In the genomic region with DNA sequence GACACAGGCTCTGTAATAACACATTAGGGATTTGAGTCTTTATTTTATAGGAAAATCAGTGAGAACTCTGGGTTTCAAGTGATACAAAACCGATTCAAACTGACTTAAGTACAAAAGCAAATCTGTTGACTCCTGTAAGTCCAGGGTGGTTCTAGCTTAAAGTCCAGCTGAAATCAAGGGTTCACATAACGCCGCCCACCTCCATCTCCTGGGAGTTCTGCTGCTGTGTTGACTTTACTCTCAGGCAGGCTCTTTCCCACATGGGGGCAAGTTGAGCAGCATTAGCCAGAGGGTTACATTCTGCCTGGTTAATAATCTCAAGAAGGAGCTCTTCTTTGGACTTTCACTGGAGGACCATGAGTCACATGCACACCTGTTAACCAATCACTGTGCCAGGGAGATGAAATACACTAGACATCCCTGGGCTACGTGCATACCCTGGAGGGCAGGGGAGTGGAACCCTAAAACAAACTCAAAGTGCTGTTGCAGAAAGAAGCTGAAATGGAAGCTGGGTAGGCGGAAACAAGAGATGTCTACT, we compare ENCODE assay signal across 1 cellular context.
TF ChIP-seq lines count a peak whose summit lies in the region.

No MANE protein-coding gene starts in this region.

TF ChIP-seq in HepG2, 621 proteins besides CTCF, POLR2A, EP300 and RAD21 (continued from another document and continues in another):
- TF ChIP-seq, protein P1, sequence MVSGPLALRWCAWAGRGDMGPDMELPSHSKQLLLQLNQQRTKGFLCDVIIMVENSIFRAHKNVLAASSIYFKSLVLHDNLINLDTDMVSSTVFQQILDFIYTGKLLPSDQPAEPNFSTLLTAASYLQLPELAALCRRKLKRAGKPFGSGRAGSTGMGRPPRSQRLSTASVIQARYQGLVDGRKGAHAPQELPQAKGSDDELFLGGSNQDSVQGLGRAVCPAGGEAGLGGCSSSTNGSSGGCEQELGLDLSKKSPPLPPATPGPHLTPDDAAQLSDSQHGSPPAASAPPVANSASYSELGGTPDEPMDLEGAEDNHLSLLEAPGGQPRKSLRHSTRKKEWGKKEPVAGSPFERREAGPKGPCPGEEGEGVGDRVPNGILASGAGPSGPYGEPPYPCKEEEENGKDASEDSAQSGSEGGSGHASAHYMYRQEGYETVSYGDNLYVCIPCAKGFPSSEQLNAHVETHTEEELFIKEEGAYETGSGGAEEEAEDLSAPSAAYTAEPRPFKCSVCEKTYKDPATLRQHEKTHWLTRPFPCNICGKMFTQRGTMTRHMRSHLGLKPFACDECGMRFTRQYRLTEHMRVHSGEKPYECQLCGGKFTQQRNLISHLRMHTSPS (CRISPR knock-in tag; IDR thresholded peaks at IDR 0.05; ENCODE audit: low read depth), result no peak
- TF ChIP-seq NFE2L2 (IDR thresholded peaks at IDR 0.05; ENCODE audit: low read length), result no peak
- no peak for TF ChIP-seq CREB1 (IDR thresholded peaks at IDR 0.05)
- peak; percentile 49; the same call in 1 of the 2 replicates for TF ChIP-seq CREB1 (CRISPR knock-in tag; IDR thresholded peaks at IDR 0.05)
- TF ChIP-seq ZSCAN12 (CRISPR knock-in tag; IDR thresholded peaks at IDR 0.05), result no peak
- TF ChIP-seq, protein P2, sequence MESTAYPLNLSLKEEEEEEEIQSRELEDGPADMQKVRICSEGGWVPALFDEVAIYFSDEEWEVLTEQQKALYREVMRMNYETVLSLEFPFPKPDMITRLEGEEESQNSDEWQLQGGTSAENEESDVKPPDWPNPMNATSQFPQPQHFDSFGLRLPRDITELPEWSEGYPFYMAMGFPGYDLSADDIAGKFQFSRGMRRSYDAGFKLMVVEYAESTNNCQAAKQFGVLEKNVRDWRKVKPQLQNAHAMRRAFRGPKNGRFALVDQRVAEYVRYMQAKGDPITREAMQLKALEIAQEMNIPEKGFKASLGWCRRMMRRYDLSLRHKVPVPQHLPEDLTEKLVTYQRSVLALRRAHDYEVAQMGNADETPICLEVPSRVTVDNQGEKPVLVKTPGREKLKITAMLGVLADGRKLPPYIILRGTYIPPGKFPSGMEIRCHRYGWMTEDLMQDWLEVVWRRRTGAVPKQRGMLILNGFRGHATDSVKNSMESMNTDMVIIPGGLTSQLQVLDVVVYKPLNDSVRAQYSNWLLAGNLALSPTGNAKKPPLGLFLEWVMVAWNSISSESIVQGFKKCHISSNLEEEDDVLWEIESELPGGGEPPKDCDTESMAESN (CRISPR knock-in tag; conservative IDR thresholded peaks at IDR 0.05), result no peak
- TF ChIP-seq, protein P3, sequence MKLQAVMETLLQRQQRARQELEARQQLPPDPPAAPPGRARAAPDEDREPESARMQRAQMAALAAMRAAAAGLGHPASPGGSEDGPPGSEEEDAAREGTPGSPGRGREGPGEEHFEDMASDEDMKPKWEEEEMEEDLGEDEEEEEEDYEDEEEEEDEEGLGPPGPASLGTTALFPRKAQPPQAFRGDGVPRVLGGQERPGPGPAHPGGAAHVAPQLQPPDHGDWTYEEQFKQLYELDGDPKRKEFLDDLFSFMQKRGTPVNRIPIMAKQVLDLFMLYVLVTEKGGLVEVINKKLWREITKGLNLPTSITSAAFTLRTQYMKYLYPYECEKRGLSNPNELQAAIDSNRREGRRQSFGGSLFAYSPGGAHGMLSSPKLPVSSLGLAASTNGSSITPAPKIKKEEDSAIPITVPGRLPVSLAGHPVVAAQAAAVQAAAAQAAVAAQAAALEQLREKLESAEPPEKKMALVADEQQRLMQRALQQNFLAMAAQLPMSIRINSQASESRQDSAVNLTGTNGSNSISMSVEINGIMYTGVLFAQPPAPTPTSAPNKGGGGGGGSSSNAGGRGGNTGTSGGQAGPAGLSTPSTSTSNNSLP (IDR thresholded peaks at IDR 0.05; ENCODE audit: low read depth, low read length), result no peak
- TF ChIP-seq ZNF282 (IDR thresholded peaks at IDR 0.05; ENCODE audit: partially characterized antibody), result no peak
- TF ChIP-seq KDM2A (CRISPR knock-in tag; IDR thresholded peaks at IDR 0.05; ENCODE audit: borderline replicate concordance, low read depth), result no peak
- TF ChIP-seq ZNF792 (CRISPR knock-in tag; IDR thresholded peaks at IDR 0.05), result peak; percentile 61; the same call in 1 of the 2 replicates
- TF ChIP-seq ZNF619 (CRISPR knock-in tag; IDR thresholded peaks at IDR 0.05), result no peak
- TF ChIP-seq ZNF850 (CRISPR knock-in tag; conservative IDR thresholded peaks at IDR 0.05), result no peak
- peak; percentile 66; the same call in 1 of the 2 replicates for TF ChIP-seq RCOR2 (CRISPR knock-in tag; IDR thresholded peaks at IDR 0.05)
- TF ChIP-seq, protein P4, sequence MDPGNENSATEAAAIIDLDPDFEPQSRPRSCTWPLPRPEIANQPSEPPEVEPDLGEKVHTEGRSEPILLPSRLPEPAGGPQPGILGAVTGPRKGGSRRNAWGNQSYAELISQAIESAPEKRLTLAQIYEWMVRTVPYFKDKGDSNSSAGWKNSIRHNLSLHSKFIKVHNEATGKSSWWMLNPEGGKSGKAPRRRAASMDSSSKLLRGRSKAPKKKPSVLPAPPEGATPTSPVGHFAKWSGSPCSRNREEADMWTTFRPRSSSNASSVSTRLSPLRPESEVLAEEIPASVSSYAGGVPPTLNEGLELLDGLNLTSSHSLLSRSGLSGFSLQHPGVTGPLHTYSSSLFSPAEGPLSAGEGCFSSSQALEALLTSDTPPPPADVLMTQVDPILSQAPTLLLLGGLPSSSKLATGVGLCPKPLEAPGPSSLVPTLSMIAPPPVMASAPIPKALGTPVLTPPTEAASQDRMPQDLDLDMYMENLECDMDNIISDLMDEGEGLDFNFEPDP (CRISPR knock-in tag; conservative IDR thresholded peaks at IDR 0.05), result no peak
- TF ChIP-seq, protein P5, sequence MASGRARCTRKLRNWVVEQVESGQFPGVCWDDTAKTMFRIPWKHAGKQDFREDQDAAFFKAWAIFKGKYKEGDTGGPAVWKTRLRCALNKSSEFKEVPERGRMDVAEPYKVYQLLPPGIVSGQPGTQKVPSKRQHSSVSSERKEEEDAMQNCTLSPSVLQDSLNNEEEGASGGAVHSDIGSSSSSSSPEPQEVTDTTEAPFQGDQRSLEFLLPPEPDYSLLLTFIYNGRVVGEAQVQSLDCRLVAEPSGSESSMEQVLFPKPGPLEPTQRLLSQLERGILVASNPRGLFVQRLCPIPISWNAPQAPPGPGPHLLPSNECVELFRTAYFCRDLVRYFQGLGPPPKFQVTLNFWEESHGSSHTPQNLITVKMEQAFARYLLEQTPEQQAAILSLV (CRISPR knock-in tag; IDR thresholded peaks at IDR 0.05; ENCODE audit: borderline replicate concordance), result no peak
- no peak for TF ChIP-seq ADNP (CRISPR knock-in tag; IDR thresholded peaks at IDR 0.05)
- TF ChIP-seq ZNF652 (CRISPR knock-in tag; IDR thresholded peaks at IDR 0.05; ENCODE audit: borderline replicate concordance, low read depth), result no peak; the same call in 1 of the 2 replicates
- TF ChIP-seq ZNF263 (CRISPR knock-in tag; IDR thresholded peaks at IDR 0.05), result no peak
- TF ChIP-seq KDM1A (CRISPR knock-in tag; IDR thresholded peaks at IDR 0.05), result no peak
- no peak for TF ChIP-seq HMG20B (CRISPR knock-in tag; conservative IDR thresholded peaks at IDR 0.05)
- TF ChIP-seq RFXAP (CRISPR knock-in tag; IDR thresholded peaks at IDR 0.05; ENCODE audit: borderline replicate concordance), result peak; percentile 76; the same call in 1 of the 2 replicates
- TF ChIP-seq ZNF343 (CRISPR knock-in tag; IDR thresholded peaks at IDR 0.05), result no peak
- TF ChIP-seq ZNF605 (CRISPR knock-in tag; IDR thresholded peaks at IDR 0.05), result peak; percentile 69
- peak; percentile 34; the same call in 1 of the 2 replicates for TF ChIP-seq ATF1 (CRISPR knock-in tag; IDR thresholded peaks at IDR 0.05)
- TF ChIP-seq GTF2F1 (IDR thresholded peaks at IDR 0.05; ENCODE audit: low read length), result no peak
- no peak for TF ChIP-seq KLF12 (CRISPR knock-in tag; IDR thresholded peaks at IDR 0.05; ENCODE audit: borderline replicate concordance)
- TF ChIP-seq CAMTA2 (CRISPR knock-in tag; IDR thresholded peaks at IDR 0.05; ENCODE audit: borderline replicate concordance), result no peak
- no peak; the same call in 1 of the 2 replicates for TF ChIP-seq CBX5 (CRISPR knock-in tag; IDR thresholded peaks at IDR 0.05; ENCODE audit: borderline replicate concordance)
- TF ChIP-seq TCF7L2 (IDR thresholded peaks at IDR 0.05; ENCODE audit: low read depth, low read length), result no peak
- TF ChIP-seq ZNF891 (CRISPR knock-in tag; IDR thresholded peaks at IDR 0.05), result no peak
- no peak for TF ChIP-seq KLF15 (CRISPR knock-in tag; IDR thresholded peaks at IDR 0.05; ENCODE audit: borderline replicate concordance)
- no peak for TF ChIP-seq JDP2 (CRISPR knock-in tag; IDR thresholded peaks at IDR 0.05; ENCODE audit: borderline replicate concordance)
- TF ChIP-seq SNAI1 (CRISPR knock-in tag; IDR thresholded peaks at IDR 0.05; ENCODE audit: borderline replicate concordance), result no peak
- 0 out of 2 replicates have a peak, but pooled peaks have one; percentile 35 for TF ChIP-seq ISL2 (CRISPR knock-in tag; IDR thresholded peaks at IDR 0.05)
- no peak for TF ChIP-seq NFIC (IDR thresholded peaks at IDR 0.05; ENCODE audit: low read length)
- TF ChIP-seq SYNCRIP (IDR thresholded peaks at IDR 0.05; ENCODE audit: insufficient read depth, low read depth, low read length), result no peak
- TF ChIP-seq, protein P6, sequence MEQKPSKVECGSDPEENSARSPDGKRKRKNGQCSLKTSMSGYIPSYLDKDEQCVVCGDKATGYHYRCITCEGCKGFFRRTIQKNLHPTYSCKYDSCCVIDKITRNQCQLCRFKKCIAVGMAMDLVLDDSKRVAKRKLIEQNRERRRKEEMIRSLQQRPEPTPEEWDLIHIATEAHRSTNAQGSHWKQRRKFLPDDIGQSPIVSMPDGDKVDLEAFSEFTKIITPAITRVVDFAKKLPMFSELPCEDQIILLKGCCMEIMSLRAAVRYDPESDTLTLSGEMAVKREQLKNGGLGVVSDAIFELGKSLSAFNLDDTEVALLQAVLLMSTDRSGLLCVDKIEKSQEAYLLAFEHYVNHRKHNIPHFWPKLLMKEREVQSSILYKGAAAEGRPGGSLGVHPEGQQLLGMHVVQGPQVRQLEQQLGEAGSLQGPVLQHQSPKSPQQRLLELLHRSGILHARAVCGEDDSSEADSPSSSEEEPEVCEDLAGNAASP (CRISPR knock-in tag; IDR thresholded peaks at IDR 0.05; ENCODE audit: borderline replicate concordance), result no peak; the same call in 1 of the 2 replicates
- TF ChIP-seq ELF1 (CRISPR knock-in tag; IDR thresholded peaks at IDR 0.05), result peak; percentile 34; the same call in 1 of the 2 replicates
- no peak for TF ChIP-seq ZNF720 (CRISPR knock-in tag; IDR thresholded peaks at IDR 0.05)
- no peak; the same call in 1 of the 2 replicates for TF ChIP-seq PPARG (CRISPR knock-in tag; conservative IDR thresholded peaks at IDR 0.05)
- TF ChIP-seq HDAC6 (IDR thresholded peaks at IDR 0.05; ENCODE audit: low read depth, low read length), result no peak
- TF ChIP-seq, protein P7, sequence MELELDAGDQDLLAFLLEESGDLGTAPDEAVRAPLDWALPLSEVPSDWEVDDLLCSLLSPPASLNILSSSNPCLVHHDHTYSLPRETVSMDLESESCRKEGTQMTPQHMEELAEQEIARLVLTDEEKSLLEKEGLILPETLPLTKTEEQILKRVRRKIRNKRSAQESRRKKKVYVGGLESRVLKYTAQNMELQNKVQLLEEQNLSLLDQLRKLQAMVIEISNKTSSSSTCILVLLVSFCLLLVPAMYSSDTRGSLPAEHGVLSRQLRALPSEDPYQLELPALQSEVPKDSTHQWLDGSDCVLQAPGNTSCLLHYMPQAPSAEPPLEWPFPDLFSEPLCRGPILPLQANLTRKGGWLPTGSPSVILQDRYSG (CRISPR knock-in tag; IDR thresholded peaks at IDR 0.05), result no peak
- TF ChIP-seq CBX2 (IDR thresholded peaks at IDR 0.05; ENCODE audit: low read depth, low read length), result no peak
- no peak for TF ChIP-seq CBX2 (CRISPR knock-in tag; IDR thresholded peaks at IDR 0.05; ENCODE audit: low read depth)
- no peak for TF ChIP-seq ZFP37 (CRISPR knock-in tag; IDR thresholded peaks at IDR 0.05; ENCODE audit: borderline replicate concordance)
- TF ChIP-seq, protein P8, sequence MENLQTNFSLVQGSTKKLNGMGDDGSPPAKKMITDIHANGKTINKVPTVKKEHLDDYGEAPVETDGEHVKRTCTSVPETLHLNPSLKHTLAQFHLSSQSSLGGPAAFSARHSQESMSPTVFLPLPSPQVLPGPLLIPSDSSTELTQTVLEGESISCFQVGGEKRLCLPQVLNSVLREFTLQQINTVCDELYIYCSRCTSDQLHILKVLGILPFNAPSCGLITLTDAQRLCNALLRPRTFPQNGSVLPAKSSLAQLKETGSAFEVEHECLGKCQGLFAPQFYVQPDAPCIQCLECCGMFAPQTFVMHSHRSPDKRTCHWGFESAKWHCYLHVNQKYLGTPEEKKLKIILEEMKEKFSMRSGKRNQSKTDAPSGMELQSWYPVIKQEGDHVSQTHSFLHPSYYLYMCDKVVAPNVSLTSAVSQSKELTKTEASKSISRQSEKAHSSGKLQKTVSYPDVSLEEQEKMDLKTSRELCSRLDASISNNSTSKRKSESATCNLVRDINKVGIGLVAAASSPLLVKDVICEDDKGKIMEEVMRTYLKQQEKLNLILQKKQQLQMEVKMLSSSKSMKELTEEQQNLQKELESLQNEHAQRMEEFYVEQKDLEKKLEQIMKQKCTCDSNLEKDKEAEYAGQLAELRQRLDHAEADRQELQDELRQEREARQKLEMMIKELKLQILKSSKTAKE (CRISPR knock-in tag; IDR thresholded peaks at IDR 0.05; ENCODE audit: borderline replicate concordance), result no peak
- TF ChIP-seq, protein P9, sequence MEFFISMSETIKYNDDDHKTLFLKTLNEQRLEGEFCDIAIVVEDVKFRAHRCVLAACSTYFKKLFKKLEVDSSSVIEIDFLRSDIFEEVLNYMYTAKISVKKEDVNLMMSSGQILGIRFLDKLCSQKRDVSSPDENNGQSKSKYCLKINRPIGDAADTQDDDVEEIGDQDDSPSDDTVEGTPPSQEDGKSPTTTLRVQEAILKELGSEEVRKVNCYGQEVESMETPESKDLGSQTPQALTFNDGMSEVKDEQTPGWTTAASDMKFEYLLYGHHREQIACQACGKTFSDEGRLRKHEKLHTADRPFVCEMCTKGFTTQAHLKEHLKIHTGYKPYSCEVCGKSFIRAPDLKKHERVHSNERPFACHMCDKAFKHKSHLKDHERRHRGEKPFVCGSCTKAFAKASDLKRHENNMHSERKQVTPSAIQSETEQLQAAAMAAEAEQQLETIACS (CRISPR knock-in tag; IDR thresholded peaks at IDR 0.05), result no peak
- TF ChIP-seq ZNF674 (CRISPR knock-in tag; IDR thresholded peaks at IDR 0.05; ENCODE audit: low read depth), result no peak
- TF ChIP-seq HNF4A (CRISPR knock-in tag; IDR thresholded peaks at IDR 0.05), result peak; percentile 84
- peak; percentile 79; the same call in 1 of the 2 replicates for TF ChIP-seq ZNF788 (CRISPR knock-in tag; IDR thresholded peaks at IDR 0.05; ENCODE audit: borderline replicate concordance)
- TF ChIP-seq ZBTB38 (CRISPR knock-in tag; IDR thresholded peaks at IDR 0.05), result no peak
- no peak for TF ChIP-seq ZSCAN25 (CRISPR knock-in tag; IDR thresholded peaks at IDR 0.05)
- TF ChIP-seq BORCS8-MEF2B (CRISPR knock-in tag; IDR thresholded peaks at IDR 0.05), result no peak
- TF ChIP-seq, protein P10, sequence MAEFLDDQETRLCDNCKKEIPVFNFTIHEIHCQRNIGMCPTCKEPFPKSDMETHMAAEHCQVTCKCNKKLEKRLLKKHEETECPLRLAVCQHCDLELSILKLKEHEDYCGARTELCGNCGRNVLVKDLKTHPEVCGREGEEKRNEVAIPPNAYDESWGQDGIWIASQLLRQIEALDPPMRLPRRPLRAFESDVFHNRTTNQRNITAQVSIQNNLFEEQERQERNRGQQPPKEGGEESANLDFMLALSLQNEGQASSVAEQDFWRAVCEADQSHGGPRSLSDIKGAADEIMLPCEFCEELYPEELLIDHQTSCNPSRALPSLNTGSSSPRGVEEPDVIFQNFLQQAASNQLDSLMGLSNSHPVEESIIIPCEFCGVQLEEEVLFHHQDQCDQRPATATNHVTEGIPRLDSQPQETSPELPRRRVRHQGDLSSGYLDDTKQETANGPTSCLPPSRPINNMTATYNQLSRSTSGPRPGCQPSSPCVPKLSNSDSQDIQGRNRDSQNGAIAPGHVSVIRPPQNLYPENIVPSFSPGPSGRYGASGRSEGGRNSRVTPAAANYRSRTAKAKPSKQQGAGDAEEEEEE (CRISPR knock-in tag; IDR thresholded peaks at IDR 0.05; ENCODE audit: borderline replicate concordance), result no peak
